ENCODE assay signal across 12 cellular contexts in the genomic region with DNA sequence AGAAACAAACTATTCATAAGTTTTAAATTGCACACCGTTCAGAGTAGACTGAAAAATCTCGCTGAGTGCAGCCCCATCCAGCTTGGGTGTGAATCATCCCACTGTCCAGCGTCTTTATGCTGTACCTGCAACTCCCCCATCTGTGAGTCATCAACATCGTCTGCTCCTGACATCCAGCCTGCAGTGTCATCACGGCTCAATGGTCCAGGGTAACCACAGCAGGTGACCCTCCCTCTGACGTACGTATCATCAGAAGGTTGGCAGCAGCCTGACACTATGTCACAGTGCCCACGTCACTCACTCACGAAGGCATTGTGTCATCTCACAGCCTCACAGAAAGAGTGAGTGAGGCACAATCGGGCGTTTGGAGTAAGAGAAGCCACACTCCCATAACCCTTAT.
DNase-seq lines count a peak whose midpoint lies in the region; ATAC-seq and TF ChIP-seq lines count a peak whose summit lies in the region.
"Had no signal": no experiment of that assay in that cellular context is flagged by ENCODE, and none has a peak within 500 bp of the region (broad histone marks: within the 10 kb centered on the region; RNA-seq: fewer than 3 reads in every experiment).

No MANE protein-coding gene starts in this region.

- H3K4me2 ChIP-seq in hepatocyte (no peak overlapping the region), GM23338 (no peak overlapping the region)

- H3K9me3 Mint-ChIP-seq in GM23338 = peaks cover 9% of the 10 kb centered on the region

- H3K27ac ChIP-seq in hepatocyte = no peak overlapping the region
- no peak overlapping the region for H3K27ac ChIP-seq in GM23338 (ENCODE audit: low read depth)
- H3K27ac ChIP-seq: gastroesophageal sphincter had no signal

- DNase-seq in Ammon's horn (ENCODE audit: low spot score) (peak; percentile 15), HPDE6-E6E7 (ENCODE audit: extremely low spot score) (peak; percentile 93), SK-MEL-5 (ENCODE audit: low read depth, low spot score) (peak; percentile 59), hepatocyte (ENCODE audit: low spot score) (peak; percentile 48), DMS 273 (lab: John Stamatoyannopoulos, UW; ENCODE audit: unreplicated experiment) (no peak), GM23338 (ENCODE audit: low spot score) (no peak)
- DNase-seq: activated T-cell treated with anti-CD3 and anti-CD28 coated beads for 4 hours, NCI-H187, small intestine had no signal

- H3K27ac Mint-ChIP-seq in GM23338 = no peak overlapping the region

- 61% methylated on average over 11 of the region's 11 CpGs for WGBS in hepatocyte (ENCODE audit: low lambda C conversion rate, missing lambda C conversion rate)

- in situ Hi-C loops in SK-MEL-5 (cut with HindIII; ENCODE audit: low pct_unique_long_range_greater_than_20kb, low sequenced_read_pairs) = no loop called here

- no peak overlapping the region for H2AFZ ChIP-seq in hepatocyte
- no peak overlapping the region for H2AFZ ChIP-seq in GM23338

- H3K27me3 ChIP-seq in hepatocyte (no peaks in the 10 kb centered on the region), GM23338 (ENCODE audit: insufficient read depth) (no peaks in the 10 kb centered on the region)

- H3K4me3 Mint-ChIP-seq in GM23338 = no peak overlapping the region

- TF ChIP-seq CTCF in hepatocyte (IDR thresholded peaks at IDR 0.05; ENCODE audit: poor library complexity) (no peak), GM23338 (conservative IDR thresholded peaks at IDR 0.05; ENCODE audit: low read depth in 2 of 2) (no peak)

- peaks cover 5% of the 10 kb centered on the region for H3K27me3 Mint-ChIP-seq in GM23338 (ENCODE audit: insufficient read depth, low read depth, poor library complexity)

- H3K36me3 ChIP-seq in hepatocyte (replicated peaks; ENCODE audit: insufficient read depth, low read depth) (no peaks in the 10 kb centered on the region), GM23338 (ENCODE audit: insufficient read depth) (no peaks in the 10 kb centered on the region)
- H3K36me3 ChIP-seq: gastroesophageal sphincter had no signal

- H3K79me2 ChIP-seq in hepatocyte (no peaks in the 10 kb centered on the region), GM23338 (replicated peaks; ENCODE audit: insufficient read depth) (no peaks in the 10 kb centered on the region)

- H3K36me3 Mint-ChIP-seq in GM23338 (ENCODE audit: low read depth) = no peaks in the 10 kb centered on the region

- H4K20me1 ChIP-seq in hepatocyte (ENCODE audit: insufficient read depth, poor library complexity, severe bottlenecking) (no peaks in the 10 kb centered on the region), GM23338 (replicated peaks; ENCODE audit: insufficient read depth) (no peaks in the 10 kb centered on the region)

- no peak for ATAC-seq in GM21360 (IDR thresholded peaks at IDR 0.05; ENCODE audit: unreplicated experiment)
- ATAC-seq in GM23338 = no peak
- no peak for ATAC-seq in HG03469 (IDR thresholded peaks at IDR 0.05; ENCODE audit: unreplicated experiment)
- ATAC-seq: gastroesophageal sphincter had no signal

- H3K9me2 ChIP-seq in hepatocyte (replicated peaks; ENCODE audit: insufficient read depth) (no peaks in the 10 kb centered on the region), GM23338 (ENCODE audit: insufficient read depth) (no peaks in the 10 kb centered on the region)

- H3K4me1 Mint-ChIP-seq in GM23338 = peaks cover 6% of the 10 kb centered on the region; the same call in 2 of the 3 replicates

- H3K9me3 ChIP-seq in hepatocyte (ENCODE audit: low read depth) = no peaks in the 10 kb centered on the region

- no peaks in the 10 kb centered on the region for H3F3A ChIP-seq in GM23338 (replicated peaks; ENCODE audit: low read depth)

- no peaks in the 10 kb centered on the region for H3K4me1 ChIP-seq in hepatocyte (ENCODE audit: insufficient read depth)
- H3K4me1 ChIP-seq in GM23338 (ENCODE audit: insufficient read depth) = no peaks in the 10 kb centered on the region
- H3K4me1 ChIP-seq: gastroesophageal sphincter had no signal

- H3K4me3 ChIP-seq in hepatocyte = no peak overlapping the region
- no peak overlapping the region for H3K4me3 ChIP-seq in GM23338
- H3K4me3 ChIP-seq: gastroesophageal sphincter had no signal

TF ChIP-seq in GM23338, 12 proteins besides CTCF, POLR2A, EP300 and RAD21:
- TF ChIP-seq, protein P1, sequence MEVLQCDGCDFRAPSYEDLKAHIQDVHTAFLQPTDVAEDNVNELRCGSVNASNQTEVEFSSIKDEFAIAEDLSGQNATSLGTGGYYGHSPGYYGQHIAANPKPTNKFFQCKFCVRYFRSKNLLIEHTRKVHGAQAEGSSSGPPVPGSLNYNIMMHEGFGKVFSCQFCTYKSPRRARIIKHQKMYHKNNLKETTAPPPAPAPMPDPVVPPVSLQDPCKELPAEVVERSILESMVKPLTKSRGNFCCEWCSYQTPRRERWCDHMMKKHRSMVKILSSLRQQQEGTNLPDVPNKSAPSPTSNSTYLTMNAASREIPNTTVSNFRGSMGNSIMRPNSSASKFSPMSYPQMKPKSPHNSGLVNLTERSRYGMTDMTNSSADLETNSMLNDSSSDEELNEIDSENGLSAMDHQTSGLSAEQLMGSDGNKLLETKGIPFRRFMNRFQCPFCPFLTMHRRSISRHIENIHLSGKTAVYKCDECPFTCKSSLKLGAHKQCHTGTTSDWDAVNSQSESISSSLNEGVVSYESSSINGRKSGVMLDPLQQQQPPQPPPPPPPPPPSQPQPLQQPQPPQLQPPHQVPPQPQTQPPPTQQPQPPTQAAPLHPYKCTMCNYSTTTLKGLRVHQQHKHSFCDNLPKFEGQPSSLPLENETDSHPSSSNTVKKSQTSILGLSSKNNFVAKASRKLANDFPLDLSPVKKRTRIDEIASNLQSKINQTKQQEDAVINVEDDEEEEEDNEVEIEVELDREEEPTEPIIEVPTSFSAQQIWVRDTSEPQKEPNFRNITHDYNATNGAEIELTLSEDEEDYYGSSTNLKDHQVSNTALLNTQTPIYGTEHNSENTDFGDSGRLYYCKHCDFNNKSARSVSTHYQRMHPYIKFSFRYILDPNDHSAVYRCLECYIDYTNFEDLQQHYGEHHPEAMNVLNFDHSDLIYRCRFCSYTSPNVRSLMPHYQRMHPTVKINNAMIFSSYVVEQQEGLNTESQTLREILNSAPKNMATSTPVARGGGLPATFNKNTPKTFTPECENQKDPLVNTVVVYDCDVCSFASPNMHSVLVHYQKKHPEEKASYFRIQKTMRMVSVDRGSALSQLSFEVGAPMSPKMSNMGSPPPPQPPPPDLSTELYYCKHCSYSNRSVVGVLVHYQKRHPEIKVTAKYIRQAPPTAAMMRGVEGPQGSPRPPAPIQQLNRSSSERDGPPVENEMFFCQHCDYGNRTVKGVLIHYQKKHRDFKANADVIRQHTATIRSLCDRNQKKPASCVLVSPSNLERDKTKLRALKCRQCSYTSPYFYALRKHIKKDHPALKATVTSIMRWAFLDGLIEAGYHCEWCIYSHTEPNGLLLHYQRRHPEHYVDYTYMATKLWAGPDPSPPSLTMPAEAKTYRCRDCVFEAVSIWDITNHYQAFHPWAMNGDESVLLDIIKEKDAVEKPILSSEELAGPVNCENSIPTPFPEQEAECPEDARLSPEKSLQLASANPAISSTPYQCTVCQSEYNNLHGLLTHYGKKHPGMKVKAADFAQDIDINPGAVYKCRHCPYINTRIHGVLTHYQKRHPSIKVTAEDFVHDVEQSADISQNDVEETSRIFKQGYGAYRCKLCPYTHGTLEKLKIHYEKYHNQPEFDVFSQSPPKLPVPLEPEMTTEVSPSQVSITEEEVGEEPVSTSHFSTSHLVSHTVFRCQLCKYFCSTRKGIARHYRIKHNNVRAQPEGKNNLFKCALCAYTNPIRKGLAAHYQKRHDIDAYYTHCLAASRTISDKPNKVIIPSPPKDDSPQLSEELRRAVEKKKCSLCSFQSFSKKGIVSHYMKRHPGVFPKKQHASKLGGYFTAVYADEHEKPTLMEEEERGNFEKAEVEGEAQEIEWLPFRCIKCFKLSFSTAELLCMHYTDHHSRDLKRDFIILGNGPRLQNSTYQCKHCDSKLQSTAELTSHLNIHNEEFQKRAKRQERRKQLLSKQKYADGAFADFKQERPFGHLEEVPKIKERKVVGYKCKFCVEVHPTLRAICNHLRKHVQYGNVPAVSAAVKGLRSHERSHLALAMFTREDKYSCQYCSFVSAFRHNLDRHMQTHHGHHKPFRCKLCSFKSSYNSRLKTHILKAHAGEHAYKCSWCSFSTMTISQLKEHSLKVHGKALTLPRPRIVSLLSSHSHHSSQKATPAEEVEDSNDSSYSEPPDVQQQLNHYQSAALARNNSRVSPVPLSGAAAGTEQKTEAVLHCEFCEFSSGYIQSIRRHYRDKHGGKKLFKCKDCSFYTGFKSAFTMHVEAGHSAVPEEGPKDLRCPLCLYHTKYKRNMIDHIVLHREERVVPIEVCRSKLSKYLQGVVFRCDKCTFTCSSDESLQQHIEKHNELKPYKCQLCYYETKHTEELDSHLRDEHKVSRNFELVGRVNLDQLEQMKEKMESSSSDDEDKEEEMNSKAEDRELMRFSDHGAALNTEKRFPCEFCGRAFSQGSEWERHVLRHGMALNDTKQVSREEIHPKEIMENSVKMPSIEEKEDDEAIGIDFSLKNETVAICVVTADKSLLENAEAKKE (CRISPR knock-in tag; IDR thresholded peaks at IDR 0.05) = no peak

Comparison
In these comparisons a context has a peak if more than half of its experiments do, and no peak if none do; other contexts are left out.
1. DNase-seq: peak in Ammon's horn (single experiment), HPDE6-E6E7 (single experiment), SK-MEL-5 (single experiment) and hepatocyte (single experiment); none in DMS 273 (single experiment) and GM23338 (single experiment).